Comparison of ENCODE assay signal across 18 cellular contexts in the genomic region with DNA sequence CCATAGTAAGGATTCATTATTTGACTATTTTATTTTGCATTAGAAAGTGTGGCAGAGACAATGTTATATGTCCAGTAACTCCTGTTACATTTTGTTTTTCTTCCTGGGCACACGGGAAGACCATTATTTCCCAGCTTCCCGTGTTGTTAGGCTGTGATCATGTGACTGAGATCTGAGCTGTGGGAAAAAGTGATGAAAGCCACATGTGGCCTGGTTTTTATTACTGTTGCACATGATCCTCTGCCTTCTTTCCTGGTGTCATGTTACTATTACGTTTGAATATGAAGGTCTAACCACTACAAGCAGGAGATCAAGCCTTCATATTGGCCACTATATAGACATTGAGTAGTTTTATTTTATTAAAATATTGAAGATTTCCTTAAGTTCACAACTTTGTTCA. TPM values are rescaled to one million over a fixed set of nuclear protein-coding genes. Genes with fewer than 3 reads are reported as not detected.
DNase-seq lines count a peak whose midpoint lies in the region; ATAC-seq, FAIRE-seq and TF ChIP-seq lines count a peak whose summit lies in the region.
"Had no signal": no experiment of that assay in that cellular context is flagged by ENCODE, and none has a peak within 500 bp of the region (broad histone marks: within the 10 kb centered on the region; RNA-seq: fewer than 3 reads in every experiment).

No MANE protein-coding gene starts in this region.

- H2AK5ac ChIP-seq in IMR-90 (ENCODE audit: low read depth, low read length), result no peak overlapping the region
- no peak overlapping the region for H2AK5ac ChIP-seq in mesendoderm (ENCODE audit: low read length)

- H3K79me1 ChIP-seq in IMR-90 (ENCODE audit: low read depth in 1 of 2, low read length in 2 of 2), result no peaks in the 10 kb centered on the region
- H3K79me1 ChIP-seq in mesendoderm (ENCODE audit: low read length), result no peaks in the 10 kb centered on the region

- H3K4me3 Mint-ChIP-seq in astrocyte (ENCODE audit: unreplicated experiment), result no peak overlapping the region
- H3K4me3 Mint-ChIP-seq: CD4-positive, CD25-positive, alpha-beta regulatory T cell; IgD-negative memory B cell; neural crest cell had no signal

- no peak for FAIRE-seq in astrocyte (lab: Jason Lieb, UNC)

- H3K4me3 ChIP-seq in IMR-90 (ENCODE audit: insufficient read depth, low read depth, low read length) (no peak overlapping the region), astrocyte (ENCODE audit: insufficient read depth, low read depth, low read length) (no peak overlapping the region), mesendoderm (ENCODE audit: low read length) (no peak overlapping the region)
- H3K4me3 ChIP-seq: lung, right atrium auricular region had no signal

- TF ChIP-seq RAD21 in IMR-90 (IDR thresholded peaks at IDR 0.05; ENCODE audit: low read length), result no peak

- H2BK20ac ChIP-seq in IMR-90 (ENCODE audit: low read depth, low read length), result no peak overlapping the region

- no peaks in the 10 kb centered on the region for H3K27me3 ChIP-seq in IMR-90 (ENCODE audit: control insufficient read depth, insufficient read depth, low read length)
- H3K27me3 ChIP-seq in astrocyte (ENCODE audit: insufficient read depth, low read length), result no peaks in the 10 kb centered on the region
- H3K27me3 ChIP-seq in mesendoderm (ENCODE audit: insufficient read depth, low read length, poor library complexity), result no peaks in the 10 kb centered on the region
- H3K27me3 ChIP-seq: foreskin keratinocyte, right atrium auricular region had no signal

- DNase-seq in COLO668 (lab: John Stamatoyannopoulos, UW; ENCODE audit: unreplicated experiment) (peak; percentile 2), IMR-90 (peak; percentile 78), astrocyte (ENCODE audit: low read depth) (peak; percentile 14), iris pigment epithelial cell (ENCODE audit: low read depth) (peak; percentile 80), mesendoderm (no peak)
- no peak for DNase-seq in stimulated activated CD4-positive, alpha-beta T cell treated with anti-CD3 and anti-CD28 coated beads, Interleukin-4, amount 100 ng/mL, for 24 hours
- DNase-seq: activated CD4-positive, alpha-beta T cell treated with anti-CD3 and anti-CD28 coated beads, Interleukin-2, amount 50 U/mL, for 4 hours; amniotic stem cell; CD4-positive, CD25-positive, alpha-beta regulatory T cell; dermis blood vessel endothelial cell; foreskin keratinocyte; NCI-H526 treated with DMSO at 0.1 percent for 48 hours had no signal

- BruUV-seq in IMR-90 (replicated peaks; lab: Mats Ljungman, UMichigan), result no TSS peak

- no peak overlapping the region for H3K14ac ChIP-seq in IMR-90 (replicated peaks; ENCODE audit: low read depth, low read length)

- H3K23ac ChIP-seq in IMR-90 (ENCODE audit: low read depth, low read length), result no peak overlapping the region
- no peak overlapping the region for H3K23ac ChIP-seq in mesendoderm (ENCODE audit: low read length)

- no peak overlapping the region for H2AK9ac ChIP-seq in IMR-90 (replicated peaks; ENCODE audit: low read depth, low read length, poor library complexity)

- H3K36me3 Mint-ChIP-seq in astrocyte (ENCODE audit: low read depth, unreplicated experiment), result no peaks in the 10 kb centered on the region
- H3K36me3 Mint-ChIP-seq: CD4-positive, CD25-positive, alpha-beta regulatory T cell; IgD-negative memory B cell had no signal

- WGBS in IMR-90 (ENCODE audit: extremely low coverage in 2 of 2, insufficient read length in 1 of 2), 2 experiments, result no CpG with 5 or more reads among the region's 3 CpGs
- WGBS in mesendoderm (ENCODE audit: extremely low coverage, insufficient coverage, low lambda C conversion rate), result no CpG with 5 or more reads among the region's 3 CpGs

- H3K9ac ChIP-seq in IMR-90 (ENCODE audit: low read depth, low read length), result no peak overlapping the region
- no peak overlapping the region for H3K9ac ChIP-seq in astrocyte (ENCODE audit: low read length)
- no peak overlapping the region for H3K9ac ChIP-seq in mesendoderm (ENCODE audit: low read length)

- H2BK15ac ChIP-seq in IMR-90 (ENCODE audit: low read depth, low read length) (no peak overlapping the region), mesendoderm (replicated peaks; ENCODE audit: low read depth) (no peak overlapping the region)

- TF ChIP-seq CTCF in IMR-90 (conservative IDR thresholded peaks at IDR 0.05; ENCODE audit: low read depth, low read length), result no peak
- no peak for TF ChIP-seq CTCF in astrocyte (IDR thresholded peaks at IDR 0.05; ENCODE audit: insufficient read depth, low read depth, low read length)

- intact Hi-C loops in IMR-90 (cut with micrococcal nuclease), result no loop called here

- TF ChIP-seq POLR2A in IMR-90 (IDR thresholded peaks at IDR 0.05; ENCODE audit: low read depth, low read length), result no peak

- H3K4me1 ChIP-seq in IMR-90 (ENCODE audit: control insufficient read depth, insufficient read depth, low read length) (no peaks in the 10 kb centered on the region), astrocyte (ENCODE audit: insufficient read depth, low read length) (no peaks in the 10 kb centered on the region), mesendoderm (ENCODE audit: control insufficient read depth, low read depth, low read length) (no peaks in the 10 kb centered on the region)
- H3K4me1 ChIP-seq: foreskin keratinocyte, right atrium auricular region had no signal

- H3K79me2 ChIP-seq in astrocyte (ENCODE audit: insufficient read depth, low read length) (no peaks in the 10 kb centered on the region), mesendoderm (ENCODE audit: control insufficient read depth, insufficient read depth, low read length) (no peaks in the 10 kb centered on the region)

- H3K27ac ChIP-seq in IMR-90 (ENCODE audit: insufficient read depth, low read length) (no peak overlapping the region), astrocyte (ENCODE audit: low read depth, low read length) (no peak overlapping the region), mesendoderm (ENCODE audit: low read depth, low read length) (no peak overlapping the region)
- H3K27ac ChIP-seq: foreskin keratinocyte, right atrium auricular region had no signal

- H3K4me2 ChIP-seq in IMR-90 (ENCODE audit: low read depth, low read length) (no peak overlapping the region), astrocyte (ENCODE audit: low read length) (no peak overlapping the region), mesendoderm (ENCODE audit: low read length) (no peak overlapping the region)

- H3K18ac ChIP-seq in IMR-90 (ENCODE audit: low read depth, low read length) (no peak overlapping the region), mesendoderm (ENCODE audit: low read length) (no peak overlapping the region)

- no peak overlapping the region for H4K91ac ChIP-seq in IMR-90 (ENCODE audit: insufficient read depth, low read depth, low read length)

- no peaks in the 10 kb centered on the region for H3K9me3 Mint-ChIP-seq in astrocyte (ENCODE audit: unreplicated experiment)
- H3K9me3 Mint-ChIP-seq: IgD-negative memory B cell had no signal

- H4K20me1 ChIP-seq in IMR-90 (ENCODE audit: insufficient read depth, low read length) (no peaks in the 10 kb centered on the region), astrocyte (ENCODE audit: insufficient read depth, low read length) (no peaks in the 10 kb centered on the region)

- H3K9me1 ChIP-seq in IMR-90 (ENCODE audit: insufficient read depth, low read length), result no peaks in the 10 kb centered on the region

- in situ Hi-C loops in IMR-90 (cut with MboI; ENCODE audit: low sequenced_read_pairs), result no loop called here

- H2BK5ac ChIP-seq in IMR-90 (ENCODE audit: low read depth, low read length, poor library complexity, severe bottlenecking) (no peak overlapping the region), mesendoderm (ENCODE audit: low read length) (no peak overlapping the region)

- dilution Hi-C loops in IMR-90 (cut with HindIII; ENCODE audit: low sequenced_read_pairs, unreplicated experiment), result no loop called here

- H3K27ac Mint-ChIP-seq in astrocyte (ENCODE audit: unreplicated experiment), result no peak overlapping the region
- H3K27ac Mint-ChIP-seq: CD4-positive, CD25-positive, alpha-beta regulatory T cell; IgD-negative memory B cell had no signal

- H4K5ac ChIP-seq in IMR-90 (ENCODE audit: low read depth, low read length) (no peak overlapping the region), mesendoderm (ENCODE audit: low read length) (no peak overlapping the region)

- no peak overlapping the region for H2BK120ac ChIP-seq in IMR-90 (ENCODE audit: low read depth, low read length)
- H2BK120ac ChIP-seq in mesendoderm (ENCODE audit: low read depth, low read length), result no peak overlapping the region

- POLR2A ChIA-PET in IMR-90 (lab: Charles Lee; ENCODE audit: unreplicated experiment), result no interaction called here

- H3K4me1 Mint-ChIP-seq in astrocyte (ENCODE audit: low read depth, unreplicated experiment), result no peaks in the 10 kb centered on the region
- H3K4me1 Mint-ChIP-seq: CD4-positive, CD25-positive, alpha-beta regulatory T cell; IgD-negative memory B cell had no signal

- ATAC-seq in IMR-90 (ENCODE audit: low read depth) (no peak), GM21723 (IDR thresholded peaks at IDR 0.05; ENCODE audit: unreplicated experiment) (no peak), HG02840 (IDR thresholded peaks at IDR 0.05; ENCODE audit: low FRiP score, unreplicated experiment) (no peak)
- ATAC-seq: foreskin keratinocyte had no signal

- H2AFZ ChIP-seq in IMR-90 (replicated peaks; ENCODE audit: low read length, poor library complexity), result no peak overlapping the region
- H2AFZ ChIP-seq in astrocyte (ENCODE audit: low read depth, low read length), result no peak overlapping the region

- H3K36me3 ChIP-seq in IMR-90 (ENCODE audit: control insufficient read depth, insufficient read depth, low read length), result no peaks in the 10 kb centered on the region
- no peaks in the 10 kb centered on the region for H3K36me3 ChIP-seq in astrocyte (ENCODE audit: insufficient read depth, low read length)
- H3K36me3 ChIP-seq in mesendoderm (ENCODE audit: control insufficient read depth, insufficient read depth, low read length), result no peaks in the 10 kb centered on the region
- H3K36me3 ChIP-seq: right atrium auricular region had no signal

- CTCF ChIA-PET in IMR-90 (lab: Yijun Ruan, JAX), result no interaction called here

- no peak overlapping the region for H3K4ac ChIP-seq in IMR-90 (ENCODE audit: low read depth, low read length)
- H3K4ac ChIP-seq in mesendoderm (ENCODE audit: low read depth, low read length), result no peak overlapping the region

- H3K9me3 ChIP-seq in IMR-90 (ENCODE audit: control insufficient read depth, insufficient read depth, low read length) (no peaks in the 10 kb centered on the region), astrocyte (ENCODE audit: insufficient read depth, low read depth, low read length) (no peaks in the 10 kb centered on the region)
- H3K9me3 ChIP-seq: right atrium auricular region had no signal

- H4K8ac ChIP-seq in IMR-90 (ENCODE audit: low read depth in 2 of 2, low read length in 2 of 2) (no peak overlapping the region), mesendoderm (ENCODE audit: low read depth, low read length) (no peak overlapping the region)

- no peaks in the 10 kb centered on the region for H3K27me3 Mint-ChIP-seq in astrocyte (ENCODE audit: low read depth, unreplicated experiment)
- H3K27me3 Mint-ChIP-seq: CD4-positive, CD25-positive, alpha-beta regulatory T cell had no signal

- H3K56ac ChIP-seq in IMR-90 (ENCODE audit: extremely low read depth, insufficient read depth, low read length) (no peak overlapping the region; the same call in 1 of the 2 replicates), mesendoderm (ENCODE audit: low read length) (no peak overlapping the region)

RNA-seq across cellular contexts. Expression of a gene that starts 28.2 kb away (rescaled TPM):
- total RNA-seq in IMR-90 (2012; rRNA removed), result 63.0 and 106 TPM in 2 replicates
- 36.6 and 37.2 TPM in 2 replicates for polyA plus RNA-seq in IMR-90 (2012; rRNA removed)
- 20.5 and 31.0 TPM in 2 replicates for polyA plus RNA-seq in IMR-90 (2012; cell fraction: cytosol; rRNA removed)
- 59.5 and 115 TPM in 2 replicates for polyA plus RNA-seq in IMR-90 (2012; cell fraction: nucleus; rRNA removed; ENCODE audit: low replicate concordance)
- total RNA-seq in astrocyte, result 16.8 and 31.2 TPM in 2 replicates
- polyA plus RNA-seq in mesendoderm (2013, experiment 1 of 2), result 14.1 TPM
- 14.4 TPM for polyA plus RNA-seq in mesendoderm (2013, experiment 2 of 2)
- total RNA-seq: CD4-positive, CD25-positive, alpha-beta regulatory T cell had no signal
- polyA plus RNA-seq: CD4-positive, CD25-positive, alpha-beta regulatory T cell had no signal

Comparison
In these comparisons a context has a peak if more than half of its experiments do, and no peak if none do; other contexts are left out.
1. DNase-seq: peak in COLO668 (single experiment), IMR-90 (single experiment), astrocyte (single experiment) and iris pigment epithelial cell (single experiment); none in mesendoderm (single experiment) and stimulated activated CD4-positive, alpha-beta T cell treated with anti-CD3 and anti-CD28 coated beads, Interleukin-4, amount 100 ng/mL, for 24 hours (single experiment).